8 cellular contexts compared by ENCODE assay signal in the genomic region with DNA sequence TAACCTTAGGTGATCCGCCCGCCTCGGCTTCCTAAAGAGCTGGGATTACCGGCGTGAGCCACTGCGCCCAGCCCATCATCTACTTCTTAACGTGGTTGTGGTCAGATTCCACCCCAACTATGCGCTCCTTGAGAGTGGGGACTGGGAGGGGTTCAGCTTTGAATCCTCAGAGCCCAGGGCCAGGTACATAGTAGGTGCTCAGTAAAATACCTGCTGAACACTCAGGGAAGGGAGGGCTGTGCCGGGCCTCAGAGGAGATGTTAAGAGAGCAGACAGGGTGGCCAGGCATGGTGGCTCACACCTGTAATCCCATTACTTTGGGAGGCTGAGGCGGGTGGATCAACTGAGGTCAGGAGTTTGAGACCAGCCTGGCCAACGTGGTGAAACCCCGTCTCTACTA. TPM values are rescaled to one million over a fixed set of nuclear protein-coding genes. Genes with fewer than 3 reads are reported as not detected.
A peak's percentile ranks its signal among the peaks of the same experiment; 100 is the strongest.
DNase-seq lines count a peak whose midpoint lies in the region; ATAC-seq, FAIRE-seq and TF ChIP-seq lines count a peak whose summit lies in the region.

No MANE protein-coding gene starts in this region.

- H3K27ac ChIP-seq in 22Rv1 (peak overlapping the region; percentile 94), breast epithelium (peak overlapping the region; percentile 93 to 95), neutrophil (peak overlapping the region; percentile 93)

- peak overlapping the region; percentile 37 for H3K4me3 Mint-ChIP-seq in HFFc6

- H3K9me3 Mint-ChIP-seq in HFFc6: no peaks in the 10 kb centered on the region

- peaks cover 24% of the 10 kb centered on the region for H3K36me3 Mint-ChIP-seq in HFFc6 (ENCODE audit: low read depth)

- no peak for TF ChIP-seq CTCF in 22Rv1 (IDR thresholded peaks at IDR 0.05)
- TF ChIP-seq CTCF in HFFc6 (IDR thresholded peaks at IDR 0.05): no peak
- no peak for TF ChIP-seq CTCF in breast epithelium (IDR thresholded peaks at IDR 0.05)
- TF ChIP-seq CTCF in neutrophil (IDR thresholded peaks at IDR 0.05): no peak

- H3K27ac Mint-ChIP-seq in HFFc6: peak overlapping the region; percentile 91

- H3K9me3 ChIP-seq in breast epithelium: no peaks in the 10 kb centered on the region
- no peaks in the 10 kb centered on the region for H3K9me3 ChIP-seq in neutrophil

- DNase-seq in HFFc6 (no peak), breast epithelium (ENCODE audit: low spot score in 2 of 2) (no peak), KG1 (lab: John Stamatoyannopoulos, UW) (no peak), NCI-H1092 (lab: John Stamatoyannopoulos, UW) (no peak), GM12892 (ENCODE audit: insufficient read length) (no peak)

- FAIRE-seq in GM12892 (lab: Jason Lieb, UNC): no peak

- no peak for ATAC-seq in GM18498 (IDR thresholded peaks at IDR 0.05; ENCODE audit: unreplicated experiment)

- TF ChIP-seq POLR2A in breast epithelium (IDR thresholded peaks at IDR 0.05) (no peak), GM12892 (IDR thresholded peaks at IDR 0.05; ENCODE audit: low read depth, low read length) (no peak)

- intact Hi-C loops in breast epithelium (cut with DNase I; ENCODE audit: low total_unique reads): no loop called here

- peaks cover 17% of the 10 kb centered on the region for H3K27me3 Mint-ChIP-seq in HFFc6 (ENCODE audit: insufficient read depth)

- H3K4me1 ChIP-seq in breast epithelium (peaks cover 0 to 27% of the 10 kb centered on the region in 2 donors), neutrophil (ENCODE audit: control insufficient read depth in 1 of 2, insufficient read depth in 1 of 2, low read depth in 1 of 2, low read length in 1 of 2) (peaks cover 39 to 61% of the 10 kb centered on the region in 2 experiments)

- H3K36me3 ChIP-seq in breast epithelium (no peaks in the 10 kb centered on the region), neutrophil (no peaks in the 10 kb centered on the region)

- peaks cover 22% of the 10 kb centered on the region for H3K4me1 Mint-ChIP-seq in HFFc6 (ENCODE audit: low read depth)

- H3K4me3 ChIP-seq in breast epithelium (no peak overlapping the region), neutrophil (ENCODE audit: low read depth in 1 of 2, low read length in 1 of 2) (peak overlapping the region in 1 of 2 experiments; percentile 84)

- no peaks in the 10 kb centered on the region for H3K27me3 ChIP-seq in breast epithelium
- peaks cover 17% of the 10 kb centered on the region for H3K27me3 ChIP-seq in neutrophil

RNA-seq across cellular contexts. Expression of gene LGALS1, which starts 1.2 kb away (rescaled TPM):
- total RNA-seq in HFFc6 (2021; fragmentation: NEBNext Ultra II Directional; extraction: Animal tissue kit (Norgen Biotek cat#: 25700)): 1,000 to 10,000 TPM; 5,326 to 7,192 (median 6,673) TPM
- 1,000 to 10,000 TPM in 1 of 3 donors, 100 to 1,000 TPM in 2; 621 to 2,412 (median 641) TPM for total RNA-seq in breast epithelium
- 993 TPM for polyA plus RNA-seq in GM12892 (2012; ENCODE audit: missing spikeins)

RNA-seq across cellular contexts. Expression of gene NOL12, which starts 11.9 kb away (rescaled TPM):
- total RNA-seq in HFFc6 (2021; fragmentation: NEBNext Ultra II Directional; extraction: Animal tissue kit (Norgen Biotek cat#: 25700)): 10 to 100 TPM; 17.7 to 29.6 (median 26.9) TPM
- total RNA-seq in breast epithelium: 10 to 100 TPM; 24.5 to 29.4 (median 24.6) TPM
- 18.5 TPM for polyA plus RNA-seq in GM12892 (2012; ENCODE audit: missing spikeins)

RNA-seq across cellular contexts. Expression of gene PDXP, which starts 15.7 kb away (rescaled TPM):
- 10 to 100 TPM; 15.3 to 24.5 (median 18.4) TPM for total RNA-seq in HFFc6 (2021; fragmentation: NEBNext Ultra II Directional; extraction: Animal tissue kit (Norgen Biotek cat#: 25700))
- 1 to 10 TPM; 4.2 to 6.9 (median 4.2) TPM for total RNA-seq in breast epithelium
- 31.5 TPM for polyA plus RNA-seq in GM12892 (2012; ENCODE audit: missing spikeins)

RNA-seq across cellular contexts. Expression of gene TRIOBP, which starts 22.6 kb away (rescaled TPM):
- 10 to 100 TPM; 74.3 to 92.5 (median 91.6) TPM for total RNA-seq in HFFc6 (2021; fragmentation: NEBNext Ultra II Directional; extraction: Animal tissue kit (Norgen Biotek cat#: 25700))
- 10 to 100 TPM; 78.3 to 95.0 (median 88.3) TPM for total RNA-seq in breast epithelium
- polyA plus RNA-seq in GM12892 (2012; ENCODE audit: missing spikeins): 9.2 TPM

RNA-seq across cellular contexts. Expression of gene SH3BP1, which starts 34.8 kb away (rescaled TPM):
- total RNA-seq in HFFc6 (2021; fragmentation: NEBNext Ultra II Directional; extraction: Animal tissue kit (Norgen Biotek cat#: 25700)): 10 to 100 TPM; 15.9 to 26.3 (median 23.0) TPM
- 1 to 10 TPM; 3.8 to 8.8 (median 7.3) TPM for total RNA-seq in breast epithelium
- 35.9 TPM for polyA plus RNA-seq in GM12892 (2012; ENCODE audit: missing spikeins)
